ENCODE assay signal across 7 cellular contexts in the genomic region with DNA sequence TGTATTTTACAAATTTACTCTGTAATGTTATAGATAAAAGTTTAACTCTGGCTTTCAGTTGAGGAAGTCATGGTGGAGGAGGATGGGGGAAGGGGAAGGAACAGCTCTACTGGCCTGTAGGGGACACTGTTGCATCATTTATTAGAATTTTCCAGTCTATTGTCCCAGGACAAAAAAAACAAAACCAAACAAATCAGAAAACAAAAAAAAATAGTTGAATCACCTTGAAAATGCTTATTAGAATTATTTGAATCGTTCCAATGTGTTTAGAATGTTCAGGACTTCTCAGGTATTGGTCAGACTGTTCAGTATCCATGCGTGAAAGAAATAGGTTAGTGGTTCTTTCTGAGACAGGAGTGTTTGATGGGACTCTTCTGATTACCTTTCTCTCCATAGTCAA.
A peak's percentile ranks its signal among the peaks of the same experiment; 100 is the strongest.
DNase-seq lines count a peak whose midpoint lies in the region; ATAC-seq and TF ChIP-seq lines count a peak whose summit lies in the region.

No MANE protein-coding gene starts in this region.

- no peaks in the 10 kb centered on the region for H3K9me2 ChIP-seq in Karpas-422 (replicated peaks; ENCODE audit: insufficient read depth, low read length)

- H3K4me2 ChIP-seq in Karpas-422 (ENCODE audit: low read depth, low read length, poor library complexity, severe bottlenecking), result no peak overlapping the region

- CTCF ChIA-PET in GM10248 (lab: Yijun Ruan, JAX), result interaction anchor here (1.2 to 2.2 kb wide), 3 partner anchors 9 to 14 kb away, joined by 3 to 6 read pairs (median 6); no protein-coding TSS in a partner anchor

- DNase-seq in GM10248 (ENCODE audit: extremely low spot score), result peak; percentile 14
- DNase-seq in Karpas-422, result peak; percentile 83
- no peak for DNase-seq in brain microvascular endothelial cell
- DNase-seq in left lobe of liver (ENCODE audit: low spot score), result no peak
- DNase-seq in middle frontal gyrus (ENCODE audit: extremely low spot score, low spot score), result no peak

- no peaks in the 10 kb centered on the region for H3K9me3 ChIP-seq in Karpas-422 (ENCODE audit: low read length)

- H3K27ac ChIP-seq in Karpas-422 (ENCODE audit: low read length) (no peak overlapping the region), brain microvascular endothelial cell (no peak overlapping the region)

- in situ Hi-C loops in brain microvascular endothelial cell (cut with HindIII; ENCODE audit: low pct_ligation_motif_present, low sequenced_read_pairs), result no loop called here

- no peak overlapping the region for H3K9ac ChIP-seq in Karpas-422 (ENCODE audit: low read length)

- no peak overlapping the region for H2AFZ ChIP-seq in Karpas-422 (ENCODE audit: low read length)

- H3K36me3 ChIP-seq in Karpas-422 (ENCODE audit: insufficient read depth, low read length) (no peaks in the 10 kb centered on the region), brain microvascular endothelial cell (replicated peaks) (no peaks in the 10 kb centered on the region)

- H3K4me1 ChIP-seq in Karpas-422 (ENCODE audit: low read length), result peaks cover 64% of the 10 kb centered on the region

- peak; percentile 51 for TF ChIP-seq CTCF in GM10248 (IDR thresholded peaks at IDR 0.05; ENCODE audit: control extremely low read depth, extremely low read depth, low read depth, missing control alignments)
- peak; percentile 84 for TF ChIP-seq CTCF in brain microvascular endothelial cell (IDR thresholded peaks at IDR 0.05; ENCODE audit: low read depth, low read length, missing control alignments)

- ATAC-seq in left lobe of liver (peak; percentile 90), HG02678 (IDR thresholded peaks at IDR 0.05; ENCODE audit: unreplicated experiment) (no peak), HG03097 (IDR thresholded peaks at IDR 0.05; ENCODE audit: low FRiP score, unreplicated experiment) (no peak)

- no peaks in the 10 kb centered on the region for H4K20me1 ChIP-seq in Karpas-422 (ENCODE audit: insufficient read depth, low read depth, low read length)

- POLR2A ChIA-PET in GM10248 (lab: Yijun Ruan, JAX), result no interaction called here

- H3K4me3 ChIP-seq in Karpas-422 (ENCODE audit: low read length) (no peak overlapping the region), brain microvascular endothelial cell (ENCODE audit: low read depth, low read length) (no peak overlapping the region)

- H3K79me2 ChIP-seq in Karpas-422 (ENCODE audit: low read length), result peaks cover 53% of the 10 kb centered on the region

- H3K27me3 ChIP-seq in Karpas-422 (ENCODE audit: low read length), result no peaks in the 10 kb centered on the region
- no peaks in the 10 kb centered on the region for H3K27me3 ChIP-seq in brain microvascular endothelial cell (replicated peaks)

Comparison
In these comparisons a context has a peak if more than half of its experiments do, and no peak if none do; other contexts are left out.
1. DNase-seq: peak in GM10248 (single experiment) and Karpas-422 (single experiment); none in brain microvascular endothelial cell (single experiment), left lobe of liver (single experiment) and middle frontal gyrus (single experiment).